In genomic region chr19:39125554-39126311, GRCh38 we compare ENCODE assay signal across 8 cellular contexts. TPM values are rescaled to one million over a fixed set of nuclear protein-coding genes. Genes with fewer than 3 reads are reported as not detected.
DNase-seq lines count a peak whose midpoint lies in the region; ATAC-seq and TF ChIP-seq lines count a peak whose summit lies in the region.

Gene PAK4 (plus strand): TSS chr19:39125786. CDS start chr19:39169554, 43,768 bp downstream.

- TF ChIP-seq CTCF in CD14-positive monocyte (IDR thresholded peaks at IDR 0.05) (no peak), liver (IDR thresholded peaks at IDR 0.05; ENCODE audit: low read depth, low read length, missing input control) (no peak)

- H3K9ac ChIP-seq in liver (ENCODE audit: low read depth in 1 of 2, low read length in 2 of 2) = peak within 1 kb of the TSS; percentile 52 to 77

- peak within 1 kb of the TSS; percentile 71 to 89 (median 72) for H3K4me3 ChIP-seq in liver (ENCODE audit: low read depth in 1 of 3, low read length in 3 of 3)

- CTCF ChIA-PET in activated CD4-positive, alpha-beta memory T cell treated with anti-CD3 and anti-CD28 coated beads for 36 hours (lab: Charles Lee) = interaction anchor here (0.9 to 1.9 kb wide), 4 partner anchors 196 to 286 kb away, joined by 3 to 5 read pairs (median 4); partner anchors contain the start of genes MED29, MRPS12, SAMD4B and SARS2

- H3K27ac Mint-ChIP-seq in CD14-positive monocyte = peak within 1 kb of the TSS; percentile 87 to 96 (median 95)
- peak within 1 kb of the TSS; percentile 91 for H3K27ac Mint-ChIP-seq in activated CD4-positive, alpha-beta memory T cell treated with anti-CD3 and anti-CD28 coated beads for 36 hours

- peaks cover 7 to 48% (median 37%) of the 10 kb centered on the region in 4 donors for H3K4me1 ChIP-seq in liver (ENCODE audit: control insufficient read depth in 4 of 4, insufficient read depth in 4 of 4, low read length in 3 of 4)

- peaks cover 0 to 3% of the 10 kb centered on the region in 2 donors for H3K36me3 Mint-ChIP-seq in CD14-positive monocyte
- no peaks in the 10 kb centered on the region for H3K36me3 Mint-ChIP-seq in activated CD4-positive, alpha-beta memory T cell treated with anti-CD3 and anti-CD28 coated beads for 36 hours

- POLR2A ChIA-PET in activated CD4-positive, alpha-beta memory T cell treated with anti-CD3 and anti-CD28 coated beads for 36 hours (lab: Charles Lee) = interaction anchor here (0.6 to 1.7 kb wide), 2 partner anchors 78 to 209 kb away, joined by 3 read pairs; partner anchors contain the start of gene SYCN

- H3K4me1 Mint-ChIP-seq in CD14-positive monocyte = peaks cover 29% of the 10 kb centered on the region
- peaks cover 34% of the 10 kb centered on the region for H3K4me1 Mint-ChIP-seq in activated CD4-positive, alpha-beta memory T cell treated with anti-CD3 and anti-CD28 coated beads for 36 hours (ENCODE audit: low read depth)

- ATAC-seq in GM19397 (IDR thresholded peaks at IDR 0.05; ENCODE audit: unreplicated experiment) = peak; percentile 97
- ATAC-seq in HG03571 (IDR thresholded peaks at IDR 0.05; ENCODE audit: unreplicated experiment) = peak; percentile 90

- H3K27ac ChIP-seq in liver (ENCODE audit: low read depth in 1 of 2, low read length in 2 of 2) = peak within 1 kb of the TSS; percentile 94 to 96

- no peaks in the 10 kb centered on the region for H3K36me3 ChIP-seq in liver (ENCODE audit: control insufficient read depth in 4 of 4, insufficient read depth in 3 of 4, low read depth in 1 of 4, low read length in 3 of 4)

- peaks cover 0 to 5% (median 5%) of the 10 kb centered on the region in 3 donors for H3K27me3 Mint-ChIP-seq in CD14-positive monocyte (ENCODE audit: low read depth in 3 of 3)
- H3K27me3 Mint-ChIP-seq in activated CD4-positive, alpha-beta memory T cell treated with anti-CD3 and anti-CD28 coated beads for 36 hours = no peaks in the 10 kb centered on the region

- DNase-seq in CD14-positive monocyte (ENCODE audit: low spot score) = peak; percentile 95
- peak; percentile 97 for DNase-seq in NCI-H82 treated with DMSO at 0.1 percent for 48 hours (lab: John Stamatoyannopoulos, UW; ENCODE audit: unreplicated experiment)
- peak; percentile 99 for DNase-seq in activated CD4-positive, alpha-beta memory T cell treated with anti-CD3 and anti-CD28 coated beads for 36 hours
- peak; percentile 91 to 98 for DNase-seq in dermis microvascular lymphatic vessel endothelial cell (ENCODE audit: low read depth in 2 of 2)
- DNase-seq in stimulated activated CD4-positive, alpha-beta T cell treated with anti-CD3 and anti-CD28 coated beads, Interleukin-4, amount 100 ng/mL, for 24 hours = peak; percentile 99

- no peaks in the 10 kb centered on the region for H3K27me3 ChIP-seq in liver (ENCODE audit: control insufficient read depth in 4 of 4, insufficient read depth in 4 of 4, low read length in 3 of 4)

- no peaks in the 10 kb centered on the region for H3K9me3 Mint-ChIP-seq in CD14-positive monocyte
- H3K9me3 Mint-ChIP-seq in activated CD4-positive, alpha-beta memory T cell treated with anti-CD3 and anti-CD28 coated beads for 36 hours = no peaks in the 10 kb centered on the region

- intact Hi-C loops in CD14-positive monocyte (cut with micrococcal nuclease) = loop anchor here in 1 of 2 donors (5.0 kb wide), 1 partner anchor 417 kb away; the partner anchor contains the start of gene EID2
- intact Hi-C loops in activated CD4-positive, alpha-beta memory T cell treated with anti-CD3 and anti-CD28 coated beads for 36 hours (cut with micrococcal nuclease) = loop anchor here (1.0 to 10.0 kb wide), 4 partner anchors 151 to 417 kb away; partner anchors contain the start of genes EID2, FBXO17, PLEKHG2 and SAMD4B

- peak within 1 kb of the TSS; percentile 95 to 98 for H3K4me3 Mint-ChIP-seq in CD14-positive monocyte
- H3K4me3 Mint-ChIP-seq in activated CD4-positive, alpha-beta memory T cell treated with anti-CD3 and anti-CD28 coated beads for 36 hours = peak within 1 kb of the TSS; percentile 87

- peak in 1 of 2 donors; percentile 23 for TF ChIP-seq RAD21 in liver (IDR thresholded peaks at IDR 0.05)

- WGBS in liver = under 1% methylated on average over 64 of the region's 64 CpGs

- H3K9me3 ChIP-seq in liver (ENCODE audit: control insufficient read depth in 4 of 4, low read length in 3 of 4) = no peaks in the 10 kb centered on the region

TF ChIP-seq in liver, 16 proteins besides CTCF, POLR2A, EP300 and RAD21:
- TF ChIP-seq YY1 (IDR thresholded peaks at IDR 0.05) = peak; percentile 98
- TF ChIP-seq FOXA2 (IDR thresholded peaks at IDR 0.05) = no peak
- TF ChIP-seq, protein P1, sequence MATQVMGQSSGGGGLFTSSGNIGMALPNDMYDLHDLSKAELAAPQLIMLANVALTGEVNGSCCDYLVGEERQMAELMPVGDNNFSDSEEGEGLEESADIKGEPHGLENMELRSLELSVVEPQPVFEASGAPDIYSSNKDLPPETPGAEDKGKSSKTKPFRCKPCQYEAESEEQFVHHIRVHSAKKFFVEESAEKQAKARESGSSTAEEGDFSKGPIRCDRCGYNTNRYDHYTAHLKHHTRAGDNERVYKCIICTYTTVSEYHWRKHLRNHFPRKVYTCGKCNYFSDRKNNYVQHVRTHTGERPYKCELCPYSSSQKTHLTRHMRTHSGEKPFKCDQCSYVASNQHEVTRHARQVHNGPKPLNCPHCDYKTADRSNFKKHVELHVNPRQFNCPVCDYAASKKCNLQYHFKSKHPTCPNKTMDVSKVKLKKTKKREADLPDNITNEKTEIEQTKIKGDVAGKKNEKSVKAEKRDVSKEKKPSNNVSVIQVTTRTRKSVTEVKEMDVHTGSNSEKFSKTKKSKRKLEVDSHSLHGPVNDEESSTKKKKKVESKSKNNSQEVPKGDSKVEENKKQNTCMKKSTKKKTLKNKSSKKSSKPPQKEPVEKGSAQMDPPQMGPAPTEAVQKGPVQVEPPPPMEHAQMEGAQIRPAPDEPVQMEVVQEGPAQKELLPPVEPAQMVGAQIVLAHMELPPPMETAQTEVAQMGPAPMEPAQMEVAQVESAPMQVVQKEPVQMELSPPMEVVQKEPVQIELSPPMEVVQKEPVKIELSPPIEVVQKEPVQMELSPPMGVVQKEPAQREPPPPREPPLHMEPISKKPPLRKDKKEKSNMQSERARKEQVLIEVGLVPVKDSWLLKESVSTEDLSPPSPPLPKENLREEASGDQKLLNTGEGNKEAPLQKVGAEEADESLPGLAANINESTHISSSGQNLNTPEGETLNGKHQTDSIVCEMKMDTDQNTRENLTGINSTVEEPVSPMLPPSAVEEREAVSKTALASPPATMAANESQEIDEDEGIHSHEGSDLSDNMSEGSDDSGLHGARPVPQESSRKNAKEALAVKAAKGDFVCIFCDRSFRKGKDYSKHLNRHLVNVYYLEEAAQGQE (IDR thresholded peaks at IDR 0.05) = no peak
- peak; percentile 83 for TF ChIP-seq NR2F2 (IDR thresholded peaks at IDR 0.05)
- no peak for TF ChIP-seq FOXA1 (IDR thresholded peaks at IDR 0.05)
- TF ChIP-seq MAX (IDR thresholded peaks at IDR 0.05) = no peak
- TF ChIP-seq TAF1 (conservative IDR thresholded peaks at IDR 0.05) = no peak
- peak; percentile 44 to 52 for TF ChIP-seq RXRA (IDR thresholded peaks at IDR 0.05)
- TF ChIP-seq HNF4A (conservative IDR thresholded peaks at IDR 0.05) = peak; percentile 52 to 70
- peak; percentile 84 for TF ChIP-seq SP1 (IDR thresholded peaks at IDR 0.05)
- TF ChIP-seq GABPA (IDR thresholded peaks at IDR 0.05 in 1 of 2, conservative IDR thresholded peaks at IDR 0.05 in 1 of 2) = peak in 1 of 2 donors; percentile 60
- TF ChIP-seq HNF4G (IDR thresholded peaks at IDR 0.05) = no peak
- TF ChIP-seq, protein P2, sequence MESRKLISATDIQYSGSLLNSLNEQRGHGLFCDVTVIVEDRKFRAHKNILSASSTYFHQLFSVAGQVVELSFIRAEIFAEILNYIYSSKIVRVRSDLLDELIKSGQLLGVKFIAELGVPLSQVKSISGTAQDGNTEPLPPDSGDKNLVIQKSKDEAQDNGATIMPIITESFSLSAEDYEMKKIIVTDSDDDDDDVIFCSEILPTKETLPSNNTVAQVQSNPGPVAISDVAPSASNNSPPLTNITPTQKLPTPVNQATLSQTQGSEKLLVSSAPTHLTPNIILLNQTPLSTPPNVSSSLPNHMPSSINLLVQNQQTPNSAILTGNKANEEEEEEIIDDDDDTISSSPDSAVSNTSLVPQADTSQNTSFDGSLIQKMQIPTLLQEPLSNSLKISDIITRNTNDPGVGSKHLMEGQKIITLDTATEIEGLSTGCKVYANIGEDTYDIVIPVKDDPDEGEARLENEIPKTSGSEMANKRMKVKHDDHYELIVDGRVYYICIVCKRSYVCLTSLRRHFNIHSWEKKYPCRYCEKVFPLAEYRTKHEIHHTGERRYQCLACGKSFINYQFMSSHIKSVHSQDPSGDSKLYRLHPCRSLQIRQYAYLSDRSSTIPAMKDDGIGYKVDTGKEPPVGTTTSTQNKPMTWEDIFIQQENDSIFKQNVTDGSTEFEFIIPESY (IDR thresholded peaks at IDR 0.05) = no peak
- TF ChIP-seq EGR1 (IDR thresholded peaks at IDR 0.05; ENCODE audit: low read depth in 2 of 2) = peak; percentile 98 to 99
- peak in 1 of 2 donors; percentile 26 for TF ChIP-seq JUND (IDR thresholded peaks at IDR 0.05)
- no peak for TF ChIP-seq ATF3 (IDR thresholded peaks at IDR 0.05)
TF ChIP-seq in liver: peak in this region for 8.

RNA-seq across cellular contexts. Expression of gene PAK4, which starts in this region (rescaled TPM):
- 1 to 10 TPM; 1.3 to 1.5 TPM for polyA plus RNA-seq in CD14-positive monocyte
- total RNA-seq in activated CD4-positive, alpha-beta memory T cell treated with anti-CD3 and anti-CD28 coated beads for 36 hours = 10 to 100 TPM; 16.3 to 17.8 TPM
- total RNA-seq in dermis microvascular lymphatic vessel endothelial cell = 4.2 and 6.1 TPM in 2 replicates
- 1 to 10 TPM; 5.4 to 9.5 TPM for total RNA-seq in liver
- 10 to 100 TPM in 1 of 2 donors, 1 to 10 TPM in 1; 6.0 to 16.6 TPM for polyA plus RNA-seq in liver

Comparison
In these comparisons a context has a peak if more than half of its experiments do, and no peak if none do; other contexts are left out.
1. Peak in every context shown above with its lines: DNase-seq, ATAC-seq, H3K4me3 ChIP-seq and H3K27ac ChIP-seq.